In the genomic region with DNA sequence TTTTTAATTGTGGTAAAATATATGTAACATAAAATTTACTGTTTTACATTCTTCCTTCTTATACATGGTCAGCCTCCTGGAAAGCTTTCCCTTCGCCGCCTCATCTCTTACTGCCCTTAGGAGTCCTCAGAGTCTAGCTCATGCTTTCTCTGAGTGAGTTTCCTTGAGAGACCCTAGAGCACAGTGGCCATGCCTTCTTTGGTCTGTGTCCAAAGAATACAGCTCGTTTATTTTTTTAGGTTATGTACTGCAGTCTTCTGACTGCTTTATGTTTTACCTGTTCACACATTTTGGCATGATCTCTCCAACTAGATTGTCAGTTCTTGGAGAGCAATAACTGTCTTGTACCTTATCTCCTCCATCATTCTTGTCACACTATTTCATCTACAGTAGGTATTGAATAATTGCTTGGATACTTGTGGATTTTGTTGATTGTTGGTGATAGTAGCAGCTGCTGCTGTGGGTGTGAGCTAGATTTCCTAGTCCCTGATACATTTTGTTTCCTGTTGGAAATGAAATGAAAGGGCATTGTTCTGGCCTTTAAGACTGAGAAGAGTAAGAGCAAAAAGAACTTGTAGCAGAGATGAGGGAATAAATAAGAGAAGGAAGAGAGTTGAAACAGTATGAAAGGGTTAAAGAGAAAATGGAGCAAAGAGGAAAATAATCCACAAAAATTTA, we compare ENCODE assay signal across 1 cellular context.
TF ChIP-seq lines count a peak whose summit lies in the region.

No MANE protein-coding gene starts in this region.

TF ChIP-seq in GM12878, 131 proteins besides CTCF, POLR2A, EP300 and RAD21 (continued from another document):
- TF ChIP-seq ZBED1 (IDR thresholded peaks at IDR 0.05; ENCODE audit: borderline replicate concordance) (no peak), LARP7 (IDR thresholded peaks at IDR 0.05) (no peak), SREBF2 (IDR thresholded peaks at IDR 0.05; ENCODE audit: low read length) (no peak), YY1 (IDR thresholded peaks at IDR 0.05; ENCODE audit: low read depth, low read length) (no peak), BCL11A (IDR thresholded peaks at IDR 0.05; ENCODE audit: low read depth, low read length) (no peak), IRF4 (IDR thresholded peaks at IDR 0.05; ENCODE audit: low read depth, low read length) (no peak), PAX8 (IDR thresholded peaks at IDR 0.05) (no peak), MTA2 (IDR thresholded peaks at IDR 0.05; ENCODE audit: low read depth) (no peak), CREB1 (IDR thresholded peaks at IDR 0.05; ENCODE audit: low read depth) (no peak), WRNIP1 (IDR thresholded peaks at IDR 0.05; ENCODE audit: borderline replicate concordance, low read depth, low read length) (no peak), TAF1 (IDR thresholded peaks at IDR 0.05; ENCODE audit: borderline replicate concordance, low read depth, low read length) (no peak), BACH1 (IDR thresholded peaks at IDR 0.05; ENCODE audit: borderline replicate concordance) (no peak), HCFC1 (IDR thresholded peaks at IDR 0.05; ENCODE audit: low read length) (no peak), CHD2 (IDR thresholded peaks at IDR 0.05; ENCODE audit: borderline replicate concordance, low read depth, low read length) (no peak)
- TF ChIP-seq, protein P1, sequence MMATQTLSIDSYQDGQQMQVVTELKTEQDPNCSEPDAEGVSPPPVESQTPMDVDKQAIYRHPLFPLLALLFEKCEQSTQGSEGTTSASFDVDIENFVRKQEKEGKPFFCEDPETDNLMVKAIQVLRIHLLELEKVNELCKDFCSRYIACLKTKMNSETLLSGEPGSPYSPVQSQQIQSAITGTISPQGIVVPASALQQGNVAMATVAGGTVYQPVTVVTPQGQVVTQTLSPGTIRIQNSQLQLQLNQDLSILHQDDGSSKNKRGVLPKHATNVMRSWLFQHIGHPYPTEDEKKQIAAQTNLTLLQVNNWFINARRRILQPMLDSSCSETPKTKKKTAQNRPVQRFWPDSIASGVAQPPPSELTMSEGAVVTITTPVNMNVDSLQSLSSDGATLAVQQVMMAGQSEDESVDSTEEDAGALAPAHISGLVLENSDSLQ (IDR thresholded peaks at IDR 0.05): no peak
- TF ChIP-seq, protein P2, sequence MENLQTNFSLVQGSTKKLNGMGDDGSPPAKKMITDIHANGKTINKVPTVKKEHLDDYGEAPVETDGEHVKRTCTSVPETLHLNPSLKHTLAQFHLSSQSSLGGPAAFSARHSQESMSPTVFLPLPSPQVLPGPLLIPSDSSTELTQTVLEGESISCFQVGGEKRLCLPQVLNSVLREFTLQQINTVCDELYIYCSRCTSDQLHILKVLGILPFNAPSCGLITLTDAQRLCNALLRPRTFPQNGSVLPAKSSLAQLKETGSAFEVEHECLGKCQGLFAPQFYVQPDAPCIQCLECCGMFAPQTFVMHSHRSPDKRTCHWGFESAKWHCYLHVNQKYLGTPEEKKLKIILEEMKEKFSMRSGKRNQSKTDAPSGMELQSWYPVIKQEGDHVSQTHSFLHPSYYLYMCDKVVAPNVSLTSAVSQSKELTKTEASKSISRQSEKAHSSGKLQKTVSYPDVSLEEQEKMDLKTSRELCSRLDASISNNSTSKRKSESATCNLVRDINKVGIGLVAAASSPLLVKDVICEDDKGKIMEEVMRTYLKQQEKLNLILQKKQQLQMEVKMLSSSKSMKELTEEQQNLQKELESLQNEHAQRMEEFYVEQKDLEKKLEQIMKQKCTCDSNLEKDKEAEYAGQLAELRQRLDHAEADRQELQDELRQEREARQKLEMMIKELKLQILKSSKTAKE (IDR thresholded peaks at IDR 0.05; ENCODE audit: low read depth, poor library complexity, severe bottlenecking): no peak
TF ChIP-seq in GM12878: peak in this region for 0.
